In genomic region chr6:81689580-81689979, GRCh38 we compare ENCODE assay signal across 17 cellular contexts.
"Had no signal": no experiment of that assay in that cellular context is flagged by ENCODE, and none has a peak within 500 bp of the region (broad histone marks: within the 10 kb centered on the region; RNA-seq: fewer than 3 reads in every experiment).

No MANE protein-coding gene starts in this region.

- ATAC-seq: activated CD8-positive, alpha-beta T cell treated with anti-CD3 and anti-CD28 coated beads, Interleukin-2, amount 10 ng/mL, durations not matched to agents 7 days and 5 days; K562 had no signal

- DNase-seq: activated CD4-positive, alpha-beta T cell treated with anti-CD3 and anti-CD28 coated beads for 48 hours; activated CD4-positive, alpha-beta T cell treated with anti-CD3 and anti-CD28 coated beads, Interleukin-2, amount 50 U/mL, for 4 hours; activated CD4-positive, CD25-positive, alpha-beta regulatory T cell treated with anti-CD3 and anti-CD28 coated beads, Interleukin-2, amount 50 U/mL, for 72 hours; activated CD8-positive, alpha-beta memory T cell treated with anti-CD3 and anti-CD28 coated beads, Interleukin-2, amount 50 U/mL, for 48 hours; activated CD8-positive, alpha-beta T cell treated with anti-CD3 and anti-CD28 coated beads, Interleukin-2, amount 10 ng/mL, durations not matched to agents 7 days and 5 days; activated naive CD4-positive, alpha-beta T cell treated with anti-CD3 and anti-CD28 coated beads, Interleukin-2, amount 50 U/mL, for 16 hours; activated naive CD8-positive, alpha-beta T cell treated with anti-CD3 and anti-CD28 coated beads, Interleukin-2, amount 10 ng/mL, durations not matched to agents 7 days and 5 days; activated T-cell treated with anti-CD3 and anti-CD28 coated beads, Interleukin-2, amount 50 U/mL, for 1 hour; adrenal gland; anterior cingulate cortex; cerebellar nuclear complex; Karpas-422; MM.1S; NCI-H1930; NCI-H524; Peyer's patch had no signal
